In genomic region chr10:4370376-4370775, GRCh38 we compare ENCODE assay signal across 19 cellular contexts.
"Had no signal": no experiment of that assay in that cellular context is flagged by ENCODE, and none has a peak within 500 bp of the region (broad histone marks: within the 10 kb centered on the region; RNA-seq: fewer than 3 reads in every experiment).

No MANE protein-coding gene starts in this region.

- H3K4me3 ChIP-seq: colonic mucosa, lung, right lobe of liver, suprapubic skin had no signal

- H3K36me3 Mint-ChIP-seq: activated naive CD4-positive, alpha-beta T cell treated with anti-CD3 and anti-CD28 coated beads, Interleukin-2, amount 50 U/mL, for 72 hours; mesothelial cell of epicardium; type B pancreatic cell had no signal

- H3K27ac ChIP-seq: brain microvascular endothelial cell, colonic mucosa, right lobe of liver, suprapubic skin had no signal

- H3K4me1 Mint-ChIP-seq: central memory CD8-positive, alpha-beta T cell; stimulated activated naive CD8-positive, alpha-beta T cell treated with anti-CD3 and anti-CD28 coated beads, Interleukin-15, amount 100 ng/mL, for 72 hours had no signal

- DNase-seq: activated CD4-positive, alpha-beta T cell treated with anti-CD3 and anti-CD28 coated beads, Interleukin-2, amount 50 U/mL, for 48 hours; activated gamma-delta T cell treated with Interleukin-2 at 50 U/mL for 16 hours; brain microvascular endothelial cell; colonic mucosa; erythroblast; left colon; right lobe of liver; small intestine; stimulated activated CD4-positive, alpha-beta T cell treated with anti-CD3 and anti-CD28 coated beads, Interleukin-4, amount 100 ng/mL, for 1 hour; stimulated activated naive CD8-positive, alpha-beta T cell treated with anti-CD3 and anti-CD28 coated beads, Interleukin-15, amount 100 ng/mL, for 72 hours had no signal

- H3K36me3 ChIP-seq: brain microvascular endothelial cell, colonic mucosa, right lobe of liver, suprapubic skin had no signal

- H3K27ac Mint-ChIP-seq: activated naive CD4-positive, alpha-beta T cell treated with anti-CD3 and anti-CD28 coated beads, Interleukin-2, amount 50 U/mL, for 72 hours; activated T-helper 1 cell treated with anti-CD3 and anti-CD28 coated beads, Interleukin-12 subunit alpha, Interleukin-12 subunit beta, Interleukin-2, Interleukin-4 antibody, amounts not matched to agents 30 ng/mL and 10 ng/mL and 1 ng/mL, durations not matched to agents 14 hours and 24 hours and 36 hours; mesothelial cell of epicardium; progenitor cell of endocrine pancreas; stimulated activated naive CD8-positive, alpha-beta T cell treated with anti-CD3 and anti-CD28 coated beads, Interleukin-15, amount 100 ng/mL, for 72 hours; T-helper 2 cell treated with Interferon-gamma antibody and Interleukin-4, amounts not matched to agents 5 μg/mL and 100 μg/mL, for 36 hours; type B pancreatic cell had no signal

- H3K4me3 Mint-ChIP-seq: activated T-helper 1 cell treated with anti-CD3 and anti-CD28 coated beads, Interleukin-12 subunit alpha, Interleukin-12 subunit beta, Interleukin-2, Interleukin-4 antibody, amounts not matched to agents 30 ng/mL and 10 ng/mL and 1 ng/mL, durations not matched to agents 14 hours and 24 hours and 36 hours; central memory CD8-positive, alpha-beta T cell; mesothelial cell of epicardium; stimulated activated naive CD8-positive, alpha-beta T cell treated with anti-CD3 and anti-CD28 coated beads, Interleukin-15, amount 100 ng/mL, for 72 hours; T-helper 2 cell treated with Interferon-gamma antibody and Interleukin-4, amounts not matched to agents 5 μg/mL and 100 μg/mL, for 36 hours; type B pancreatic cell had no signal

- H3K9me3 ChIP-seq: colonic mucosa, right lobe of liver, suprapubic skin had no signal

- H3K4me1 ChIP-seq: colonic mucosa, right lobe of liver, suprapubic skin had no signal

- H3K9me3 Mint-ChIP-seq: activated naive CD4-positive, alpha-beta T cell treated with anti-CD3 and anti-CD28 coated beads, Interleukin-2, amount 50 U/mL, for 72 hours; activated T-helper 1 cell treated with anti-CD3 and anti-CD28 coated beads, Interleukin-12 subunit alpha, Interleukin-12 subunit beta, Interleukin-2, Interleukin-4 antibody, amounts not matched to agents 30 ng/mL and 10 ng/mL and 1 ng/mL, durations not matched to agents 14 hours and 24 hours and 36 hours; central memory CD8-positive, alpha-beta T cell; stimulated activated naive CD8-positive, alpha-beta T cell treated with anti-CD3 and anti-CD28 coated beads, Interleukin-15, amount 100 ng/mL, for 72 hours; T-helper 2 cell treated with Interferon-gamma antibody and Interleukin-4, amounts not matched to agents 5 μg/mL and 100 μg/mL, for 36 hours had no signal

- ATAC-seq: activated naive CD4-positive, alpha-beta T cell treated with anti-CD3 and anti-CD28 coated beads, Interleukin-2, amount 50 U/mL, for 72 hours; left colon; right lobe of liver; stimulated activated naive CD8-positive, alpha-beta T cell treated with anti-CD3 and anti-CD28 coated beads, Interleukin-15, amount 100 ng/mL, for 72 hours had no signal

- H3K27me3 Mint-ChIP-seq: progenitor cell of endocrine pancreas, type B pancreatic cell had no signal

- FAIRE-seq: small intestine had no signal

- H3K27me3 ChIP-seq: brain microvascular endothelial cell, colonic mucosa, right lobe of liver, suprapubic skin had no signal
